ENCODE assay signal across 17 cellular contexts in genomic region chr17:42283241-42284019, GRCh38. TPM values are rescaled to one million over a fixed set of nuclear protein-coding genes. Genes with fewer than 3 reads are reported as not detected.
DNase-seq lines count a peak whose midpoint lies in the region; ATAC-seq and TF ChIP-seq lines count a peak whose summit lies in the region.
"Had no signal": no experiment of that assay in that cellular context is flagged by ENCODE, and none has a peak within 500 bp of the region (broad histone marks: within the 10 kb centered on the region; RNA-seq: fewer than 3 reads in every experiment).

No MANE protein-coding gene starts in this region.

- intact Hi-C loops in left ventricle myocardium inferior (cut with micrococcal nuclease): no loop called here

- H3K4me1 ChIP-seq in right atrium auricular region (peaks cover 0 to 21% of the 10 kb centered on the region in 2 donors), left ventricle myocardium inferior (peaks cover 22% of the 10 kb centered on the region)
- H3K4me1 ChIP-seq: foreskin keratinocyte had no signal

- TF ChIP-seq CTCF in right atrium auricular region (IDR thresholded peaks at IDR 0.05) (no peak), left ventricle myocardium inferior (IDR thresholded peaks at IDR 0.05; ENCODE audit: borderline replicate concordance) (no peak), omental fat pad (IDR thresholded peaks at IDR 0.05) (no peak)

- no peaks in the 10 kb centered on the region for H3K27me3 ChIP-seq in right atrium auricular region
- H3K27me3 ChIP-seq in left ventricle myocardium inferior (ENCODE audit: low read depth): no peaks in the 10 kb centered on the region
- H3K27me3 ChIP-seq: MG63, vagina had no signal

- DNase-seq in right atrium auricular region (ENCODE audit: low spot score) (peak; percentile 55), left ventricle myocardium inferior (no peak), omental fat pad (ENCODE audit: low spot score) (peak; percentile 18), GDM1 (lab: John Stamatoyannopoulos, UW) (no peak), SIG-M5 (lab: John Stamatoyannopoulos, UW) (no peak), T1000 (lab: John Stamatoyannopoulos, UW) (no peak)
- peak; percentile 50 for DNase-seq in activated CD8-positive, alpha-beta memory T cell treated with anti-CD3 and anti-CD28 coated beads, Interleukin-2, amount 50 U/mL, for 48 hours
- DNase-seq: cerebellar nuclear complex; DMS 273 treated with DMSO at 0.1 percent for 48 hours; foreskin keratinocyte; MG63; NCI-H2029; NCI-H524 treated with DMSO at 0.1 percent for 48 hours; right cardiac atrium; stimulated activated CD4-positive, alpha-beta T cell treated with anti-CD3 and anti-CD28 coated beads, Interleukin-2, amount 100 ng/mL, for 24 hours; SW 1271 had no signal

- H3K27ac ChIP-seq in right atrium auricular region (no peak overlapping the region), left ventricle myocardium inferior (replicated peaks) (no peak overlapping the region)
- H3K27ac ChIP-seq: foreskin keratinocyte, vagina had no signal

- no peak for ATAC-seq in omental fat pad (ENCODE audit: low FRiP score)
- ATAC-seq: foreskin keratinocyte, right cardiac atrium had no signal

- H3K9me3 ChIP-seq in right atrium auricular region: no peaks in the 10 kb centered on the region
- H3K9me3 ChIP-seq in left ventricle myocardium inferior (replicated peaks): no peaks in the 10 kb centered on the region
- H3K9me3 ChIP-seq: MG63, vagina had no signal

- H3K36me3 ChIP-seq in right atrium auricular region (no peaks in the 10 kb centered on the region), left ventricle myocardium inferior (no peaks in the 10 kb centered on the region)
- H3K36me3 ChIP-seq: MG63, vagina had no signal

- no peak overlapping the region for H3K4me3 ChIP-seq in right atrium auricular region
- no peak overlapping the region for H3K4me3 ChIP-seq in left ventricle myocardium inferior
- H3K4me3 ChIP-seq: MG63, vagina had no signal

RNA-seq across cellular contexts. Expression of gene STAT5A, which starts 4.9 kb away (rescaled TPM):
- total RNA-seq in right atrium auricular region (10 to 100 TPM; 16.9 to 51.2 TPM), left ventricle myocardium inferior (16.7 TPM), omental fat pad (100 to 1,000 TPM; 151 to 200 (median 171) TPM)

RNA-seq across cellular contexts. Expression of gene STAT5B, which starts 7.2 kb away (rescaled TPM):
- total RNA-seq in right atrium auricular region (10 to 100 TPM; 31.4 to 49.1 TPM), left ventricle myocardium inferior (30.7 TPM), omental fat pad (100 to 1,000 TPM in 2 of 4 donors, 10 to 100 TPM in 2; 66.6 to 130 (median 111) TPM)

Comparison
In these comparisons a context has a peak if more than half of its experiments do, and no peak if none do; other contexts are left out.
1. DNase-seq: peak in right atrium auricular region (single experiment), activated CD8-positive, alpha-beta memory T cell treated with anti-CD3 and anti-CD28 coated beads, Interleukin-2, amount 50 U/mL, for 48 hours (single experiment) and omental fat pad (single experiment); none in left ventricle myocardium inferior (single experiment), GDM1 (single experiment), SIG-M5 (single experiment) and T1000 (single experiment).